Comparison of ENCODE assay signal across 8 cellular contexts in the genomic region with DNA sequence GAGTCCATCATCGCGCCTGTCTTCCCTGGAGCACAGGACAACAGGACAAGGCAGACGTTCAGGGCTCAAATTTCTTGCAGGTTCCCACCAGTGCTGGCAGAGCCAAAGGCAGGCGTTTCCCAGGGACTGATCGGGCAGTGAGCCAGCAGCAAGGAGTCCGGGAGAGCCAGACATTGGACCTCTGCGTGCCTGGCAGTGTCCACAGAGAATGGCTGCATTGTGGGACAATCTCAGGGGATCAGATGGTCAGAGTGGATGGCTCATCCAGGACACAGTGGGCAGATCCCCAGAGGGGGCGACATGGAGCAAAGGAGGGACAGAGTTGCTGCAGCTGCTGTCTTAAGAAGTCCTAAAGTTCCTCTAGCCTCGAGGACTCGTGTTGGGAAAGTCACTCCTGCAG. TPM values are rescaled to one million over a fixed set of nuclear protein-coding genes. Genes with fewer than 3 reads are reported as not detected.
DNase-seq lines count a peak whose midpoint lies in the region; ATAC-seq and TF ChIP-seq lines count a peak whose summit lies in the region.

No MANE protein-coding gene starts in this region.

- H3K36me3 Mint-ChIP-seq in activated B cell treated with CpG ODN at 0.5 μM for 24 hours (ENCODE audit: low read depth) (peaks cover 54% of the 10 kb centered on the region), osteocyte (ENCODE audit: unreplicated experiment) (peaks cover 11% of the 10 kb centered on the region)

- CTCF ChIA-PET in activated B cell treated with CpG ODN at 0.5 μM for 24 hours (lab: Charles Lee): interaction anchor here (0.8 to 1.2 kb wide), 3 partner anchors 98 to 100 kb away, joined by 3 to 5 read pairs (median 3); a partner anchor contains a TSS

- H3K9me3 Mint-ChIP-seq in activated B cell treated with CpG ODN at 0.5 μM for 24 hours: no peaks in the 10 kb centered on the region
- no peaks in the 10 kb centered on the region for H3K9me3 Mint-ChIP-seq in osteocyte (ENCODE audit: unreplicated experiment)

- intact Hi-C loops in activated B cell treated with CpG ODN at 0.5 μM for 24 hours (cut with micrococcal nuclease): no loop called here

- 0 out of 2 replicates have a peak, but pooled peaks cover 4% of the 10 kb centered on the region for H4K20me1 ChIP-seq in Karpas-422 (ENCODE audit: insufficient read depth, low read depth, low read length)

- ATAC-seq in activated B cell treated with CpG ODN at 0.5 μM for 24 hours (ENCODE audit: low read depth) (no peak), HG03521 (IDR thresholded peaks at IDR 0.05; ENCODE audit: unreplicated experiment) (no peak)

- H2AFZ ChIP-seq in Karpas-422 (ENCODE audit: low read length): no peak overlapping the region

- no peaks in the 10 kb centered on the region for H3K79me2 ChIP-seq in Karpas-422 (ENCODE audit: low read length)

- H3K4me3 Mint-ChIP-seq in activated B cell treated with CpG ODN at 0.5 μM for 24 hours: no peak overlapping the region
- no peak overlapping the region for H3K4me3 Mint-ChIP-seq in osteocyte (ENCODE audit: unreplicated experiment)

- no peak for TF ChIP-seq CTCF in activated B cell treated with CpG ODN at 0.5 μM for 24 hours (IDR thresholded peaks at IDR 0.05)
- peak; percentile 69 for TF ChIP-seq CTCF in fibroblast of villous mesenchyme (IDR thresholded peaks at IDR 0.05; ENCODE audit: insufficient read depth, low read depth, low read length)
- TF ChIP-seq CTCF in osteocyte (IDR thresholded peaks at IDR 0.05): peak; percentile 59

- H3K4me3 ChIP-seq in Karpas-422 (ENCODE audit: low read length) (no peak overlapping the region), fibroblast of villous mesenchyme (ENCODE audit: low read depth, low read length) (no peak overlapping the region)

- H3K27me3 Mint-ChIP-seq in activated B cell treated with CpG ODN at 0.5 μM for 24 hours: no peaks in the 10 kb centered on the region
- no peaks in the 10 kb centered on the region for H3K27me3 Mint-ChIP-seq in osteocyte (ENCODE audit: unreplicated experiment)

- no peak overlapping the region for H3K4me2 ChIP-seq in Karpas-422 (ENCODE audit: low read depth, low read length, poor library complexity, severe bottlenecking)

- H3K9me2 ChIP-seq in Karpas-422 (replicated peaks; ENCODE audit: insufficient read depth, low read length): no peaks in the 10 kb centered on the region

- H3K9ac ChIP-seq in Karpas-422 (ENCODE audit: low read length): no peak overlapping the region

- H3K9me3 ChIP-seq in Karpas-422 (ENCODE audit: low read length): no peaks in the 10 kb centered on the region

- peak overlapping the region; percentile 46 for H3K27ac Mint-ChIP-seq in activated B cell treated with CpG ODN at 0.5 μM for 24 hours
- peak overlapping the region; percentile 77 for H3K27ac Mint-ChIP-seq in osteocyte (ENCODE audit: unreplicated experiment)

- H3K4me1 Mint-ChIP-seq in activated B cell treated with CpG ODN at 0.5 μM for 24 hours (peaks cover 43% of the 10 kb centered on the region), osteocyte (ENCODE audit: unreplicated experiment) (peaks cover 39% of the 10 kb centered on the region)

- H3K27ac ChIP-seq in Karpas-422 (ENCODE audit: low read length): no peak overlapping the region

- H3K27me3 ChIP-seq in Karpas-422 (ENCODE audit: low read length): no peaks in the 10 kb centered on the region

- DNase-seq in DMS53 (lab: John Stamatoyannopoulos, UW) (peak; percentile 52), DMS53 treated with DMSO at 0.1 percent for 48 hours (lab: John Stamatoyannopoulos, UW; ENCODE audit: unreplicated experiment) (no peak), Karpas-422 (peak; percentile 54), activated B cell treated with CpG ODN at 0.5 μM for 24 hours (no peak), fibroblast of villous mesenchyme (ENCODE audit: low read depth) (peak; percentile 64), osteocyte (ENCODE audit: extremely low spot score, unreplicated experiment) (no peak), NCI-H1694 treated with DMSO at 0.1 percent for 48 hours (lab: John Stamatoyannopoulos, UW) (no peak)

- H3K36me3 ChIP-seq in Karpas-422 (ENCODE audit: insufficient read depth, low read length): no peaks in the 10 kb centered on the region

- POLR2A ChIA-PET in activated B cell treated with CpG ODN at 0.5 μM for 24 hours (lab: Charles Lee): interaction anchor here (0.7 to 0.8 kb wide), 2 partner anchors 46 to 100 kb away, joined by 3 read pairs; a partner anchor contains a TSS

- H3K4me1 ChIP-seq in Karpas-422 (ENCODE audit: low read length): peaks cover 10% of the 10 kb centered on the region

RNA-seq across cellular contexts. Expression of a gene that starts 4.6 kb away (rescaled TPM):
- 4.1 and 4.8 TPM in 2 replicates for total RNA-seq in Karpas-422 (2014; rRNA removed; shearing (Covaris generic); ENCODE audit: low replicate concordance)
- total RNA-seq in activated B cell treated with CpG ODN at 0.5 μM for 24 hours: 54.8 and 74.5 TPM in 2 replicates
- 20.3 and 26.3 TPM in 2 replicates for total RNA-seq in fibroblast of villous mesenchyme
- 50.8 and 54.8 TPM in 2 replicates for total RNA-seq in osteocyte

RNA-seq across cellular contexts. Expression of a gene that starts 11.4 kb away (rescaled TPM):
- total RNA-seq in Karpas-422 (2014; rRNA removed; shearing (Covaris generic); ENCODE audit: low replicate concordance): 0.40 TPM in 1 of 2 replicates, not detected in the other
- total RNA-seq in activated B cell treated with CpG ODN at 0.5 μM for 24 hours (not detected in 2 replicates), fibroblast of villous mesenchyme (0.32 TPM in 1 of 2 replicates, not detected in the other), osteocyte (0.24 and 0.40 TPM in 2 replicates)

RNA-seq across cellular contexts. Expression of a gene that starts 46.5 kb away (rescaled TPM):
- 57.0 and 75.8 TPM in 2 replicates for total RNA-seq in Karpas-422 (2014; rRNA removed; shearing (Covaris generic); ENCODE audit: low replicate concordance)
- total RNA-seq in activated B cell treated with CpG ODN at 0.5 μM for 24 hours (109 and 110 TPM in 2 replicates), fibroblast of villous mesenchyme (28.0 and 36.7 TPM in 2 replicates), osteocyte (59.3 and 60.3 TPM in 2 replicates)

Comparison
In these comparisons a context has a peak if more than half of its experiments do, and no peak if none do; other contexts are left out.
1. DNase-seq: peak in DMS53 (single experiment), Karpas-422 (single experiment) and fibroblast of villous mesenchyme (single experiment); none in DMS53 treated with DMSO at 0.1 percent for 48 hours (single experiment), activated B cell treated with CpG ODN at 0.5 μM for 24 hours (single experiment), osteocyte (single experiment) and NCI-H1694 treated with DMSO at 0.1 percent for 48 hours (single experiment).